1 cellular context compared by ENCODE assay signal in genomic region chr1:234955107-234955731, GRCh38.
TF ChIP-seq lines count a peak whose summit lies in the region.

No MANE protein-coding gene starts in this region.

TF ChIP-seq in HepG2, 621 proteins besides CTCF, POLR2A, EP300 and RAD21 (continued from another document and continues in another):
- TF ChIP-seq ZBTB44 (CRISPR knock-in tag; IDR thresholded peaks at IDR 0.05) (no peak), NR2F6 (IDR thresholded peaks at IDR 0.05) (no peak), NR2F6 (CRISPR knock-in tag; IDR thresholded peaks at IDR 0.05) (peak; percentile 30), ZNF501 (CRISPR knock-in tag; IDR thresholded peaks at IDR 0.05) (peak; percentile 55), PRPF4 (IDR thresholded peaks at IDR 0.05; ENCODE audit: low read depth, low read length, poor library complexity, severe bottlenecking) (no peak), MAX (IDR thresholded peaks at IDR 0.05) (no peak), GLMP (CRISPR knock-in tag; IDR thresholded peaks at IDR 0.05; ENCODE audit: borderline replicate concordance) (no peak), ZNF496 (CRISPR knock-in tag; IDR thresholded peaks at IDR 0.05; ENCODE audit: insufficient replicate concordance) (no peak), HMGXB4 (CRISPR knock-in tag; IDR thresholded peaks at IDR 0.05; ENCODE audit: borderline replicate concordance in 1 of 2, low read depth in 1 of 2) (no peak), PLSCR1 (CRISPR knock-in tag; IDR thresholded peaks at IDR 0.05; ENCODE audit: borderline replicate concordance) (no peak), HBP1 (CRISPR knock-in tag; IDR thresholded peaks at IDR 0.05; ENCODE audit: low read depth) (no peak; the same call in 1 of the 2 replicates), SAP130 (CRISPR knock-in tag; IDR thresholded peaks at IDR 0.05; ENCODE audit: low read depth) (no peak), ZNF883 (CRISPR knock-in tag; IDR thresholded peaks at IDR 0.05; ENCODE audit: not compliant biosample characterization) (no peak), SATB2 (CRISPR knock-in tag; IDR thresholded peaks at IDR 0.05) (peak; percentile 25; the same call in 1 of the 2 replicates), FOXO1 (CRISPR knock-in tag; IDR thresholded peaks at IDR 0.05) (peak; percentile 80), ZNF556 (CRISPR knock-in tag; IDR thresholded peaks at IDR 0.05; ENCODE audit: borderline replicate concordance) (peak; percentile 15; the same call in 1 of the 2 replicates), NR2F1 (CRISPR knock-in tag; IDR thresholded peaks at IDR 0.05) (no peak), ZNF20 (CRISPR knock-in tag; IDR thresholded peaks at IDR 0.05) (no peak), ZC3H4 (CRISPR knock-in tag; IDR thresholded peaks at IDR 0.05; ENCODE audit: borderline replicate concordance) (no peak), NFE2L1 (CRISPR knock-in tag; IDR thresholded peaks at IDR 0.05; ENCODE audit: borderline replicate concordance) (no peak), GATAD2A (CRISPR knock-in tag; IDR thresholded peaks at IDR 0.05) (peak; percentile 86), ZNF816 (CRISPR knock-in tag; IDR thresholded peaks at IDR 0.05; ENCODE audit: borderline replicate concordance) (no peak), AGO1 (IDR thresholded peaks at IDR 0.05; ENCODE audit: low read depth, low read length, poor library complexity, severe bottlenecking) (no peak), RCOR2 (CRISPR knock-in tag; IDR thresholded peaks at IDR 0.05) (0 out of 2 replicates have a peak, but pooled peaks have one; percentile 19), ETV6 (CRISPR knock-in tag; conservative IDR thresholded peaks at IDR 0.05) (no peak), HNRNPLL (IDR thresholded peaks at IDR 0.05; ENCODE audit: low read depth, low read length, poor library complexity, severe bottlenecking) (no peak), FOSL2 (CRISPR knock-in tag; IDR thresholded peaks at IDR 0.05) (peak; percentile 70), MIER2 (CRISPR knock-in tag; IDR thresholded peaks at IDR 0.05) (no peak), FOXM1 (CRISPR knock-in tag; IDR thresholded peaks at IDR 0.05) (no peak), ZSCAN9 (CRISPR knock-in tag; IDR thresholded peaks at IDR 0.05; ENCODE audit: borderline replicate concordance) (peak; percentile 57; the same call in 1 of the 2 replicates), ZMYM4 (CRISPR knock-in tag; IDR thresholded peaks at IDR 0.05) (peak; percentile 66; the same call in 1 of the 2 replicates), SP5 (CRISPR knock-in tag; IDR thresholded peaks at IDR 0.05; ENCODE audit: borderline replicate concordance, low read depth) (no peak), SMARCC2 (IDR thresholded peaks at IDR 0.05) (no peak), ZNF747 (CRISPR knock-in tag; IDR thresholded peaks at IDR 0.05; ENCODE audit: borderline replicate concordance) (no peak), ZSCAN25 (CRISPR knock-in tag; IDR thresholded peaks at IDR 0.05) (no peak), MYPOP (CRISPR knock-in tag; IDR thresholded peaks at IDR 0.05) (0 out of 2 replicates have a peak, but pooled peaks have one; percentile 35), TEAD3 (CRISPR knock-in tag; optimal IDR thresholded peaks at IDR 0.05; ENCODE audit: borderline replicate concordance) (no peak), BHLHE40 (IDR thresholded peaks at IDR 0.05; ENCODE audit: low read length) (no peak), ZBTB1 (CRISPR knock-in tag; IDR thresholded peaks at IDR 0.05; ENCODE audit: borderline replicate concordance) (no peak), GTF2F1 (IDR thresholded peaks at IDR 0.05; ENCODE audit: low read length) (no peak), PAXIP1 (CRISPR knock-in tag; conservative IDR thresholded peaks at IDR 0.05) (peak; percentile 60), SOX13 (IDR thresholded peaks at IDR 0.05) (no peak), SOX13 (CRISPR knock-in tag; conservative IDR thresholded peaks at IDR 0.05 in 1 of 2, IDR thresholded peaks at IDR 0.05 in 1 of 2) (peak in 1 of 2 experiments; percentile 65; a peak in 2 of 4 replicates), REPIN1 (CRISPR knock-in tag; IDR thresholded peaks at IDR 0.05; ENCODE audit: borderline replicate concordance, low read depth) (peak; percentile 72; the same call in 1 of the 2 replicates), ZNF232 (CRISPR knock-in tag; IDR thresholded peaks at IDR 0.05; ENCODE audit: borderline replicate concordance) (0 out of 2 replicates have a peak, but pooled peaks have one; percentile 21), PTBP1 (IDR thresholded peaks at IDR 0.05; ENCODE audit: low read depth, low read length, poor library complexity, severe bottlenecking) (no peak), SPEN (CRISPR knock-in tag; IDR thresholded peaks at IDR 0.05; ENCODE audit: low read depth) (no peak), SKIL (CRISPR knock-in tag; IDR thresholded peaks at IDR 0.05; ENCODE audit: borderline replicate concordance) (no peak), HNF4A (CRISPR knock-in tag; IDR thresholded peaks at IDR 0.05) (peak; percentile 84), TSC22D2 (CRISPR knock-in tag; IDR thresholded peaks at IDR 0.05; ENCODE audit: borderline replicate concordance) (no peak), SSRP1 (CRISPR knock-in tag; IDR thresholded peaks at IDR 0.05) (peak; percentile 71; the same call in 1 of the 2 replicates)
